Comparison of ENCODE assay signal across 20 cellular contexts in the genomic region with DNA sequence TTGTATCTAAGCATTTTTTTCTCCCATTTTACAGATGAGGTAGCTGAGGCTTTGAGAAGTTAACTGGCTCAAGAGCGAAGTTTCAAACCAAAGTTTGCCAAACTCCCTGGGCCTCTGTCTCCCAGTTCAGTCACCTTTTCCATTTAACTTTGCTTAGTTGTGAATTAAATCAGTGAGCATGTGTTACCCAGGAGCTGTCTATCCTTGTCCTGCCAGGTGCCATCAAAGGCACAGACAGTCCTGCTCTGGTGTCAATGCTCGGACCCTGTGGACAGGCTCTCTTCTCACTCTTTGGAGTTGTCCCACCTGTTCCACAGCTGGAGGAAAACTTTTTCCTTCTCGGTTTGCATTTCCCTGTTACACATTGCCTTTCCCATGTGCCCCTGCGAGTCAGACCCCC. TPM values are rescaled to one million over a fixed set of nuclear protein-coding genes. Genes with fewer than 3 reads are reported as not detected.
"Had no signal": no experiment of that assay in that cellular context is flagged by ENCODE, and none has a peak within 500 bp of the region (broad histone marks: within the 10 kb centered on the region; RNA-seq: fewer than 3 reads in every experiment).

No MANE protein-coding gene starts in this region.

- H3K27ac Mint-ChIP-seq: activated naive CD4-positive, alpha-beta T cell treated with anti-CD3 and anti-CD28 coated beads, Interleukin-2, amount 50 U/mL, for 72 hours; effector memory CD8-positive, alpha-beta T cell; immature natural killer cell; mesothelial cell of epicardium; naive thymus-derived CD8-positive, alpha-beta T cell had no signal

- H3K36me3 ChIP-seq: left lung, sigmoid colon, thoracic aorta, upper lobe of right lung had no signal

- H3K4me3 ChIP-seq: dorsolateral prefrontal cortex, hepatocyte, left lung, sigmoid colon, smooth muscle cell, thoracic aorta, upper lobe of right lung had no signal

- ATAC-seq: effector memory CD8-positive, alpha-beta T cell; esophagus mucosa; left lung; naive thymus-derived CD8-positive, alpha-beta T cell; upper lobe of right lung had no signal

- H3K4me2 ChIP-seq: hepatocyte, smooth muscle cell had no signal

- H3K4me1 ChIP-seq: left lung, upper lobe of right lung had no signal

- H3K4me3 Mint-ChIP-seq: effector memory CD8-positive, alpha-beta T cell; immature natural killer cell; mesothelial cell of epicardium; naive thymus-derived CD8-positive, alpha-beta T cell had no signal

- H3K36me3 Mint-ChIP-seq: immature natural killer cell; mesothelial cell of epicardium; naive thymus-derived CD8-positive, alpha-beta T cell had no signal

- H3K27me3 ChIP-seq: sigmoid colon had no signal

- H3K9me3 Mint-ChIP-seq: mesothelial cell of epicardium had no signal

- H3K27ac ChIP-seq: dorsolateral prefrontal cortex, hepatocyte, left lung, sigmoid colon, thoracic aorta, upper lobe of right lung, VCaP had no signal

- H3K79me2 ChIP-seq: hepatocyte had no signal

- DNase-seq: activated gamma-delta T cell; central memory CD4-positive, alpha-beta T cell; dorsolateral prefrontal cortex; effector memory CD8-positive, alpha-beta T cell; glutamatergic neuron; immature natural killer cell; left lung; mammary epithelial cell; naive thymus-derived CD8-positive, alpha-beta T cell; sigmoid colon; stimulated activated naive CD4-positive, alpha-beta T cell treated with Interleukin-2 at 50 U/mL for 16 hours; SW 1271; upper lobe of right lung had no signal

- H2AFZ ChIP-seq: hepatocyte had no signal

- H3K9me3 ChIP-seq: left lung, sigmoid colon, thoracic aorta, upper lobe of right lung had no signal

- H3K4me1 Mint-ChIP-seq: immature natural killer cell; mesothelial cell of epicardium; naive thymus-derived CD8-positive, alpha-beta T cell had no signal

RNA-seq across cellular contexts. Expression of a gene that starts 8.6 kb away (rescaled TPM):
- total RNA-seq: naive thymus-derived CD8-positive, alpha-beta T cell had no signal
- polyA plus RNA-seq: naive thymus-derived CD8-positive, alpha-beta T cell had no signal
